In the genomic region with DNA sequence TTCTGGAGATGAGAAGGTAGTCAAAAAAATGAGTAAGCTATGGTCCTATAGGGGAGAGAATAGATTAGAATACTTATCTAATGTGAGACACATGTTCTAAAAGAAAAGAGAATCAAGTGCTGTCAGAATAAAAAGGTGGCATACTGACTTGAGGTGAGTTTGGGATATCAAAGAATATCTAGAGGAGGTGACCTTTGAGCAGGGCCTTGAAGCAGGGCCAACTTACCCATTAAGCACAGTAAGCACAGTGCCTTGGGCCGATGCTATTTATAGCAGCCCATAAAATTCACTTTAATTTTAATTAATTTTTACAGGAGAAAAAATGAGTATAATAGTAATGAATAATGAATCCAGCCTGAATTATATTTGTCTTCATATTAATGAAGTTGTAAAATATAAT, we compare ENCODE assay signal across 20 cellular contexts.
"Had no signal": no experiment of that assay in that cellular context is flagged by ENCODE, and none has a peak within 500 bp of the region (broad histone marks: within the 10 kb centered on the region; RNA-seq: fewer than 3 reads in every experiment).

No MANE protein-coding gene starts in this region.

- H3K4me2 ChIP-seq: PC-9 had no signal

- ATAC-seq: Right ventricle myocardium inferior, SK-N-SH treated with all-trans-retinoic acid at 6 μM for 48 hours had no signal

- H3K36me3 ChIP-seq: Peyer's patch, SJCRH30 had no signal

- H3K4me3 ChIP-seq: PC-9, Peyer's patch, SJCRH30 had no signal

- H3K27ac ChIP-seq: PC-9, Peyer's patch, SJCRH30 had no signal

- H3K4me1 ChIP-seq: Peyer's patch, SJCRH30 had no signal

- H2AFZ ChIP-seq: PC-9 had no signal

- H3K27me3 ChIP-seq: Peyer's patch, SJCRH30 had no signal

- DNase-seq: KBM-7, MM.1S, NCI-H1092 treated with DMSO at 0.1 percent for 48 hours, NCI-H1436, NCI-H187, NCI-H2029, NCI-H2081 treated with DMSO at 0.1 percent for 48 hours, NCI-H2171, NCI-H226, NCI-H446, NCI-H510A, NCI-H524 treated with DMSO at 0.1 percent for 48 hours, NCI-H69, NCI-H774, PC-9, SHP77 treated with DMSO at 0.1 percent for 48 hours, SJCRH30 had no signal

- H3K9me3 ChIP-seq: Peyer's patch had no signal
